ENCODE assay signal across 33 cellular contexts in genomic region chr13:51284339-51284738, GRCh38. TPM values are rescaled to one million over a fixed set of nuclear protein-coding genes. Genes with fewer than 3 reads are reported as not detected.
"Had no signal": no experiment of that assay in that cellular context is flagged by ENCODE, and none has a peak within 500 bp of the region (broad histone marks: within the 10 kb centered on the region; RNA-seq: fewer than 3 reads in every experiment).

No MANE protein-coding gene starts in this region.

- H3K4me2 ChIP-seq: hepatocyte had no signal

- H3K27ac Mint-ChIP-seq: activated CD4-positive, alpha-beta T cell treated with anti-CD3 and anti-CD28 coated beads for 36 hours; effector memory CD8-positive, alpha-beta T cell; nephron; progenitor cell of endocrine pancreas; T-cell; T-helper 2 cell treated with Interferon-gamma antibody and Interleukin-4, amounts not matched to agents 5 μg/mL and 100 μg/mL, for 36 hours had no signal

- H3K27me3 Mint-ChIP-seq: activated CD4-positive, alpha-beta T cell treated with anti-CD3 and anti-CD28 coated beads for 36 hours; activated T-cell treated with anti-CD3 and anti-CD28 coated beads, Interleukin-2, amount 50 U/mL, for 24 hours had no signal

- FAIRE-seq: endothelial cell of umbilical vein, keratinocyte, urothelium cell line had no signal

- H3K27me3 ChIP-seq: colonic mucosa, dorsolateral prefrontal cortex, gastroesophageal sphincter, hepatocyte, neutrophil, right lobe of liver, tibial nerve had no signal

- H3K36me3 Mint-ChIP-seq: T-cell had no signal

- DNase-seq: activated CD4-positive, alpha-beta T cell treated with anti-CD3 and anti-CD28 coated beads for 36 hours; activated CD4-positive, CD25-positive, alpha-beta regulatory T cell; activated CD8-positive, alpha-beta memory T cell treated with anti-CD3 and anti-CD28 coated beads, Interleukin-2, amount 50 U/mL, for 48 hours; activated gamma-delta T cell; activated naive CD4-positive, alpha-beta T cell treated with anti-CD3 and anti-CD28 coated beads, Interleukin-2, amount 50 U/mL, for 16 hours; activated T-cell treated with anti-CD3 and anti-CD28 coated beads, Interleukin-2, amount 50 U/mL, for 24 hours; colonic mucosa; dorsolateral prefrontal cortex; effector memory CD8-positive, alpha-beta T cell; left cardiac atrium; left ventricle myocardium superior; right lobe of liver; stimulated activated CD4-positive, alpha-beta T cell treated with anti-CD3 and anti-CD28 coated beads, Interleukin-2, amount 100 ng/mL, for 48 hours; stimulated activated naive CD4-positive, alpha-beta T cell treated with Interleukin-2 at 50 U/mL for 16 hours; T-cell had no signal

- H3K36me3 ChIP-seq: colonic mucosa, neutrophil, right lobe of liver had no signal

- H3K4me3 Mint-ChIP-seq: activated CD4-positive, alpha-beta T cell treated with anti-CD3 and anti-CD28 coated beads for 36 hours; activated T-cell treated with anti-CD3 and anti-CD28 coated beads, Interleukin-2, amount 50 U/mL, for 24 hours; effector memory CD8-positive, alpha-beta T cell; nephron; T-cell; T-helper 2 cell treated with Interferon-gamma antibody and Interleukin-4, amounts not matched to agents 5 μg/mL and 100 μg/mL, for 36 hours had no signal

- H3K9me3 ChIP-seq: colonic mucosa, gastroesophageal sphincter, neutrophil, right lobe of liver, tibial nerve had no signal

- H3K4me3 ChIP-seq: colonic mucosa, dorsolateral prefrontal cortex, gastroesophageal sphincter, hepatocyte, right lobe of liver, tibial nerve had no signal

- H3K9me3 Mint-ChIP-seq: activated T-cell treated with anti-CD3 and anti-CD28 coated beads, Interleukin-2, amount 50 U/mL, for 24 hours; effector memory CD8-positive, alpha-beta T cell; nephron; T-cell; T-helper 2 cell treated with Interferon-gamma antibody and Interleukin-4, amounts not matched to agents 5 μg/mL and 100 μg/mL, for 36 hours had no signal

- H3K79me2 ChIP-seq: hepatocyte had no signal

- H3K4me1 Mint-ChIP-seq: nephron had no signal

- H3K27ac ChIP-seq: colonic mucosa, gastroesophageal sphincter, hepatocyte, neutrophil, right lobe of liver, tibial nerve had no signal

- H3K4me1 ChIP-seq: colonic mucosa had no signal

- H2AFZ ChIP-seq: hepatocyte had no signal

RNA-seq across cellular contexts. Expression of gene SERPINE3, which starts 55.2 kb away (rescaled TPM):
- total RNA-seq: activated CD4-positive, alpha-beta T cell treated with anti-CD3 and anti-CD28 coated beads for 36 hours; activated CD8-positive, alpha-beta memory T cell treated with anti-CD3 and anti-CD28 coated beads for 36 hours; colonic mucosa; endothelial cell of umbilical vein; fibroblast of lung; fibroblast of villous mesenchyme; left cardiac atrium; left ventricle myocardium superior; lung microvascular endothelial cell; mucosa of gallbladder; osteocyte; progenitor cell of endocrine pancreas; renal cortical epithelial cell; right lobe of liver; skeletal muscle tissue; T-cell had no signal
